Comparison of ENCODE assay signal across 4 cellular contexts in genomic region chr10:42235241-42235640, GRCh38.
DNase-seq lines count a peak whose midpoint lies in the region; ATAC-seq, FAIRE-seq and TF ChIP-seq lines count a peak whose summit lies in the region.
"Not testable (repeated sequence)": the region's sequence is repeated elsewhere in the genome, so short reads cannot be mapped to it uniquely, and the experiment has no call there.

No MANE protein-coding gene starts in this region.

- peaks cover 30 to 46% (median 35%) of the 10 kb centered on the region in 7 donors for H3K9me3 Mint-ChIP-seq in CD14-positive monocyte
- not testable (repeated sequence) for H3K9me3 Mint-ChIP-seq in osteocyte (ENCODE audit: unreplicated experiment)

- H3K36me3 Mint-ChIP-seq in CD14-positive monocyte; osteocyte (ENCODE audit: unreplicated experiment): not testable (repeated sequence)

- not testable (repeated sequence) for H3K27ac Mint-ChIP-seq in CD14-positive monocyte; osteocyte (ENCODE audit: unreplicated experiment)

- intact Hi-C loops in CD14-positive monocyte (cut with micrococcal nuclease); upper lobe of right lung (cut with DNase I): not testable (repeated sequence)

- not testable (repeated sequence) for H3K4me3 Mint-ChIP-seq in CD14-positive monocyte; osteocyte (ENCODE audit: unreplicated experiment)

- not testable (repeated sequence) for H3K27me3 Mint-ChIP-seq in CD14-positive monocyte (ENCODE audit: low read depth in 3 of 3); osteocyte (ENCODE audit: unreplicated experiment)

- not testable (repeated sequence) for ATAC-seq in upper lobe of right lung

- H3K27ac ChIP-seq in upper lobe of right lung: not testable (repeated sequence)

- H3K9me3 ChIP-seq in upper lobe of right lung: not testable (repeated sequence)

- not testable (repeated sequence) for TF ChIP-seq CTCF in CD14-positive monocyte (IDR thresholded peaks at IDR 0.05); osteocyte (IDR thresholded peaks at IDR 0.05); upper lobe of right lung (IDR thresholded peaks at IDR 0.05)

- not testable (repeated sequence) for H3K27me3 ChIP-seq in upper lobe of right lung

- not testable (repeated sequence) for H3K36me3 ChIP-seq in upper lobe of right lung

- FAIRE-seq in urothelium cell line (lab: Jason Lieb, UNC): peak; percentile 17

- not testable (repeated sequence) for H3K4me1 Mint-ChIP-seq in CD14-positive monocyte; osteocyte (ENCODE audit: unreplicated experiment)

- not testable (repeated sequence) for H3K4me1 ChIP-seq in upper lobe of right lung

- not testable (repeated sequence) for H3K4me3 ChIP-seq in upper lobe of right lung

- DNase-seq in CD14-positive monocyte (ENCODE audit: low spot score) (peak; percentile 46), osteocyte (ENCODE audit: extremely low spot score, unreplicated experiment) (peak; percentile 71), upper lobe of right lung (peak; percentile 39)
- DNase-seq in urothelium cell line (ENCODE audit: low spot score): not testable (repeated sequence)
